ENCODE assay signal across 11 cellular contexts in genomic region chr5:34916518-34916917, GRCh38. TPM values are rescaled to one million over a fixed set of nuclear protein-coding genes. Genes with fewer than 3 reads are reported as not detected.
DNase-seq lines count a peak whose midpoint lies in the region; ATAC-seq and TF ChIP-seq lines count a peak whose summit lies in the region.
"Had no signal": no experiment of that assay in that cellular context is flagged by ENCODE, and none has a peak within 500 bp of the region (broad histone marks: within the 10 kb centered on the region; RNA-seq: fewer than 3 reads in every experiment).

No MANE protein-coding gene starts in this region.

- H3K4me1 Mint-ChIP-seq in CD4-positive, alpha-beta T cell (ENCODE audit: low read depth), result peaks cover 35% of the 10 kb centered on the region
- peaks cover 26% of the 10 kb centered on the region for H3K4me1 Mint-ChIP-seq in endodermal cell
- peaks cover 37% of the 10 kb centered on the region for H3K4me1 Mint-ChIP-seq in chondrocyte (ENCODE audit: low read depth)

- H2AK5ac ChIP-seq in neuronal stem cell (ENCODE audit: low read depth, low read length), result no peak overlapping the region

- no peak overlapping the region for H3K27ac Mint-ChIP-seq in CD4-positive, alpha-beta T cell
- H3K27ac Mint-ChIP-seq in endodermal cell (no peak overlapping the region), chondrocyte (ENCODE audit: unreplicated experiment) (no peak overlapping the region)
- H3K27ac Mint-ChIP-seq: natural killer cell treated with Interleukin-12 subunit alpha and Interleukin-12 subunit beta and Interleukin-15 and Interleukin-18, amount 100 ng/mL, for 72 hours; type B pancreatic cell had no signal

- peaks cover 41% of the 10 kb centered on the region for H3K4me1 ChIP-seq in KMS-11 (ENCODE audit: low read depth, poor library complexity, severe bottlenecking)
- H3K4me1 ChIP-seq in endodermal cell (ENCODE audit: control insufficient read depth, insufficient read depth, low read length), result no peaks in the 10 kb centered on the region
- peaks cover 4 to 8% of the 10 kb centered on the region in 2 donors for H3K4me1 ChIP-seq in neuronal stem cell (ENCODE audit: control insufficient read depth in 2 of 2, insufficient read depth in 1 of 2, low read depth in 1 of 2, low read length in 2 of 2)

- no peak overlapping the region for H2BK5ac ChIP-seq in neuronal stem cell (ENCODE audit: low read length)

- CTCF ChIA-PET in CD4-positive, alpha-beta T cell (lab: Charles Lee), result interaction anchor here (1.8 to 2.8 kb wide), 2 partner anchors 13 to 78 kb away, joined by 4 to 16 read pairs; partner anchors contain the start of genes DNAJC21 and TTC23L

- H2BK15ac ChIP-seq in neuronal stem cell (ENCODE audit: low read length), result no peak overlapping the region

- peaks cover 89% of the 10 kb centered on the region for H3K79me2 ChIP-seq in KMS-11 (ENCODE audit: insufficient read depth, low read depth)

- H2BK120ac ChIP-seq in neuronal stem cell (ENCODE audit: low read depth, low read length), result no peak overlapping the region

- H2AFZ ChIP-seq in KMS-11 (ENCODE audit: low read depth) (no peak overlapping the region), neuronal stem cell (ENCODE audit: low read length) (no peak overlapping the region)

- H3K4ac ChIP-seq in neuronal stem cell (ENCODE audit: low read length), result no peak overlapping the region

- H3K18ac ChIP-seq in neuronal stem cell (ENCODE audit: low read length), result no peak overlapping the region

- H3K9me3 Mint-ChIP-seq in CD4-positive, alpha-beta T cell, result no peaks in the 10 kb centered on the region
- H3K9me3 Mint-ChIP-seq in endodermal cell, result no peaks in the 10 kb centered on the region
- H3K9me3 Mint-ChIP-seq in chondrocyte (ENCODE audit: low read depth), result no peaks in the 10 kb centered on the region
- H3K9me3 Mint-ChIP-seq: natural killer cell treated with Interleukin-12 subunit alpha and Interleukin-12 subunit beta and Interleukin-15 and Interleukin-18, amount 100 ng/mL, for 72 hours; type B pancreatic cell had no signal

- POLR2A ChIA-PET in CD4-positive, alpha-beta T cell (lab: Charles Lee), result interaction anchor here (1.7 to 4.2 kb wide), 4 partner anchors 10 to 908 kb away, joined by 4 to 217 read pairs (median 16); partner anchors contain the start of genes AMACR, DNAJC21 and TTC23L

- H2BK12ac ChIP-seq in neuronal stem cell (ENCODE audit: low read length), result no peak overlapping the region

- no peak overlapping the region for H3K14ac ChIP-seq in neuronal stem cell (ENCODE audit: low read length)

- H4K91ac ChIP-seq in neuronal stem cell (ENCODE audit: low read depth, low read length, poor library complexity), result no peak overlapping the region

- H3K79me1 ChIP-seq in neuronal stem cell (ENCODE audit: low read depth, low read length), result peaks cover 5% of the 10 kb centered on the region

- H3K36me3 Mint-ChIP-seq in CD4-positive, alpha-beta T cell (ENCODE audit: low read depth), result peaks cover 36% of the 10 kb centered on the region
- H3K36me3 Mint-ChIP-seq in endodermal cell (ENCODE audit: low read depth), result peaks cover 25% of the 10 kb centered on the region
- H3K36me3 Mint-ChIP-seq in chondrocyte (ENCODE audit: low read depth), result peaks cover 9% of the 10 kb centered on the region

- no peaks in the 10 kb centered on the region for H4K20me1 ChIP-seq in KMS-11 (ENCODE audit: insufficient read depth)

- no peak overlapping the region for H3K4me3 Mint-ChIP-seq in CD4-positive, alpha-beta T cell
- H3K4me3 Mint-ChIP-seq in endodermal cell (no peak overlapping the region), chondrocyte (ENCODE audit: unreplicated experiment) (no peak overlapping the region)
- H3K4me3 Mint-ChIP-seq: natural killer cell treated with Interleukin-12 subunit alpha and Interleukin-12 subunit beta and Interleukin-15 and Interleukin-18, amount 100 ng/mL, for 72 hours; type B pancreatic cell had no signal

- H3K23ac ChIP-seq in neuronal stem cell (ENCODE audit: low read depth, low read length, poor library complexity), result no peak overlapping the region

- H3K27me3 Mint-ChIP-seq in CD4-positive, alpha-beta T cell, result no peaks in the 10 kb centered on the region
- H3K27me3 Mint-ChIP-seq in endodermal cell (ENCODE audit: insufficient read depth), result no peaks in the 10 kb centered on the region
- H3K27me3 Mint-ChIP-seq in chondrocyte (ENCODE audit: low read depth), result no peaks in the 10 kb centered on the region
- H3K27me3 Mint-ChIP-seq: natural killer cell treated with Interleukin-12 subunit alpha and Interleukin-12 subunit beta and Interleukin-15 and Interleukin-18, amount 100 ng/mL, for 72 hours; type B pancreatic cell had no signal

- TF ChIP-seq CTCF in CD4-positive, alpha-beta T cell (IDR thresholded peaks at IDR 0.05), result no peak
- no peak for TF ChIP-seq CTCF in KMS-11 (conservative IDR thresholded peaks at IDR 0.05; ENCODE audit: low read depth, low read length)
- TF ChIP-seq CTCF in endodermal cell (conservative IDR thresholded peaks at IDR 0.05), result no peak
- TF ChIP-seq CTCF in chondrocyte (IDR thresholded peaks at IDR 0.05), result no peak

- intact Hi-C loops in CD4-positive, alpha-beta T cell (cut with DNase I, micrococcal nuclease), result loop anchor here (5.0 to 10.0 kb wide), 3 partner anchors 672 to 1958 kb away; partner anchors contain the start of genes NIPBL (in 2 of the 2) and AMACR (in 1 of the 2)

- DNase-seq in CD4-positive, alpha-beta T cell, result no peak
- DNase-seq in endodermal cell (no peak), neuronal stem cell (ENCODE audit: low spot score) (no peak), DMS79 (lab: John Stamatoyannopoulos, UW) (no peak), NOMO-1 treated with DMSO at 0.1 percent for 48 hours (lab: John Stamatoyannopoulos, UW; ENCODE audit: unreplicated experiment) (no peak), chondrocyte (ENCODE audit: low spot score) (no peak)
- DNase-seq: activated naive CD4-positive, alpha-beta T cell treated with anti-CD3 and anti-CD28 coated beads, Interleukin-2, amount 50 U/mL, for 16 hours had no signal

- H4K8ac ChIP-seq in neuronal stem cell (ENCODE audit: low read depth, low read length), result no peak overlapping the region

- peaks cover 18% of the 10 kb centered on the region; the same call in 1 of the 2 replicates for H3K36me3 ChIP-seq in KMS-11 (ENCODE audit: insufficient read depth)
- H3K36me3 ChIP-seq in endodermal cell (ENCODE audit: control insufficient read depth, insufficient read depth, low read length), result peaks cover 47% of the 10 kb centered on the region
- peaks cover 5 to 63% of the 10 kb centered on the region in 2 donors for H3K36me3 ChIP-seq in neuronal stem cell (replicated peaks in 1 of 2; ENCODE audit: control insufficient read depth in 2 of 2, insufficient read depth in 2 of 2, low read length in 2 of 2)

- 14 to 16% methylated on average over 6 of the region's 6 CpGs for WGBS in endodermal cell (ENCODE audit: insufficient coverage in 1 of 2, insufficient read length in 1 of 2), 2 experiments
- WGBS in neuronal stem cell (ENCODE audit: extremely low coverage in 2 of 2, insufficient read length in 2 of 2, insufficient replicate concordance in 1 of 2), 2 donors, result no CpG with 5 or more reads among the region's 6 CpGs

- H3K4me3 ChIP-seq in KMS-11 (IDR thresholded peaks at IDR 0.05; ENCODE audit: insufficient read depth, low read depth, low read length) (no peak overlapping the region), endodermal cell (ENCODE audit: low read length) (peak overlapping the region; percentile 97), neuronal stem cell (ENCODE audit: low read length in 2 of 2) (peak overlapping the region; percentile 94 to 95)

- H3K9ac ChIP-seq in KMS-11 (peak overlapping the region; percentile 98), endodermal cell (ENCODE audit: extremely low read depth, low read length, poor library complexity, severe bottlenecking) (peak overlapping the region; percentile 95), neuronal stem cell (ENCODE audit: low read depth, low read length, poor library complexity) (no peak overlapping the region)

- no peak for ATAC-seq in CD4-positive, alpha-beta T cell (ENCODE audit: poor library complexity)
- no peak for ATAC-seq in GM18511 (IDR thresholded peaks at IDR 0.05; ENCODE audit: unreplicated experiment)
- ATAC-seq: natural killer cell treated with Interleukin-12 subunit alpha and Interleukin-12 subunit beta and Interleukin-15 and Interleukin-18, amount 100 ng/mL, for 72 hours had no signal

- no peaks in the 10 kb centered on the region for H3K27me3 ChIP-seq in CD4-positive, alpha-beta T cell (ENCODE audit: control insufficient read depth, insufficient read depth, low read length)
- H3K27me3 ChIP-seq in KMS-11 (ENCODE audit: insufficient read depth, low read depth) (no peaks in the 10 kb centered on the region), endodermal cell (ENCODE audit: control insufficient read depth, insufficient read depth, low read length, poor library complexity, severe bottlenecking) (no peaks in the 10 kb centered on the region), neuronal stem cell (ENCODE audit: control insufficient read depth in 3 of 3, insufficient read depth in 3 of 3, low read depth in 1 of 3, low read length in 3 of 3) (no peaks in the 10 kb centered on the region)

- peak overlapping the region; percentile 72 for H3K4me2 ChIP-seq in KMS-11
- peak overlapping the region; percentile 84 for H3K4me2 ChIP-seq in neuronal stem cell (ENCODE audit: insufficient read depth, low read length, poor library complexity, severe bottlenecking)

- H3K27ac ChIP-seq in CD4-positive, alpha-beta T cell (ENCODE audit: low read depth, low read length), result peak overlapping the region; percentile 84
- H3K27ac ChIP-seq in KMS-11 (peak overlapping the region; percentile 84), endodermal cell (ENCODE audit: low read depth, low read length) (no peak overlapping the region), neuronal stem cell (replicated peaks; ENCODE audit: low read length) (no peak overlapping the region)

- H3K9me3 ChIP-seq in CD4-positive, alpha-beta T cell (ENCODE audit: control insufficient read depth, low read length), result no peaks in the 10 kb centered on the region
- no peaks in the 10 kb centered on the region for H3K9me3 ChIP-seq in endodermal cell (ENCODE audit: control insufficient read depth, low read length)
- no peaks in the 10 kb centered on the region for H3K9me3 ChIP-seq in neuronal stem cell (replicated peaks in 1 of 2; ENCODE audit: control insufficient read depth in 2 of 2, insufficient read depth in 1 of 2, low read depth in 1 of 2, low read length in 2 of 2)

RNA-seq across cellular contexts. Expression of gene BRIX1, which starts 1.0 kb away (rescaled TPM):
- 10 to 100 TPM; 29.7 to 30.2 TPM for total RNA-seq in CD4-positive, alpha-beta T cell
- total RNA-seq in endodermal cell (10 to 100 TPM; 46.0 to 54.7 TPM), chondrocyte (14.7 to 24.1 TPM (median 15.7 TPM) in 3 replicates)
- polyA plus RNA-seq in endodermal cell (2013, experiment 1 of 2), result 45.1 TPM
- 43.8 TPM for polyA plus RNA-seq in endodermal cell (2013, experiment 2 of 2)
- polyA plus RNA-seq in neuronal stem cell (2013, experiment 1 of 2), result 45.9 TPM
- 47.4 TPM for polyA plus RNA-seq in neuronal stem cell (2013, experiment 2 of 2)

RNA-seq across cellular contexts. Expression of gene RAD1, which starts 1.2 kb away (rescaled TPM):
- total RNA-seq in CD4-positive, alpha-beta T cell, result 10 to 100 TPM; 26.7 to 29.2 TPM
- 10 to 100 TPM; 29.3 to 29.8 TPM for total RNA-seq in endodermal cell
- 37.1 TPM for polyA plus RNA-seq in endodermal cell (2013, experiment 1 of 2)
- polyA plus RNA-seq in endodermal cell (2013, experiment 2 of 2), result 35.3 TPM
- polyA plus RNA-seq in neuronal stem cell (2013, experiment 1 of 2), result 24.9 TPM
- polyA plus RNA-seq in neuronal stem cell (2013, experiment 2 of 2), result 26.3 TPM
- 20.3 to 24.7 TPM (median 20.5 TPM) in 3 replicates for total RNA-seq in chondrocyte

RNA-seq across cellular contexts. Expression of gene DNAJC21, which starts 12.8 kb away (rescaled TPM):
- total RNA-seq in CD4-positive, alpha-beta T cell, result 10 to 100 TPM; 47.9 to 50.4 TPM
- total RNA-seq in endodermal cell, result 10 to 100 TPM; 49.6 to 53.5 TPM
- 49.4 TPM for polyA plus RNA-seq in endodermal cell (2013, experiment 1 of 2)
- polyA plus RNA-seq in endodermal cell (2013, experiment 2 of 2), result 51.5 TPM
- 39.7 TPM for polyA plus RNA-seq in neuronal stem cell (2013, experiment 1 of 2)
- 39.9 TPM for polyA plus RNA-seq in neuronal stem cell (2013, experiment 2 of 2)
- total RNA-seq in chondrocyte, result 37.3 to 45.4 TPM (median 39.3 TPM) in 3 replicates

Comparison
In these comparisons a context has a peak if more than half of its experiments do, and no peak if none do; other contexts are left out.
1. H3K27ac ChIP-seq: peak in CD4-positive, alpha-beta T cell (single experiment) and KMS-11 (single experiment); none in endodermal cell (single experiment) and neuronal stem cell (single experiment).